21 cellular contexts compared by ENCODE assay signal in genomic region chr4:3115637-3116300, GRCh38. TPM values are rescaled to one million over a fixed set of nuclear protein-coding genes. Genes with fewer than 3 reads are reported as not detected.
DNase-seq lines count a peak whose midpoint lies in the region; ATAC-seq and TF ChIP-seq lines count a peak whose summit lies in the region.
"Had no signal": no experiment of that assay in that cellular context is flagged by ENCODE, and none has a peak within 500 bp of the region (broad histone marks: within the 10 kb centered on the region; RNA-seq: fewer than 3 reads in every experiment).

No MANE protein-coding gene starts in this region.

- ATAC-seq in GM18868 (IDR thresholded peaks at IDR 0.05; ENCODE audit: unreplicated experiment) = no peak

- peak; percentile 51 for DNase-seq in SKM-1 treated with dmso at 0.1 percent for 144 hours (lab: John Stamatoyannopoulos, UW; ENCODE audit: unreplicated experiment)
- no peak for DNase-seq in SKM-1 (lab: John Stamatoyannopoulos, UW; ENCODE audit: unreplicated experiment)
- DNase-seq in RKO (ENCODE audit: low spot score) = peak; percentile 38
- peak; percentile 64 to 73 for DNase-seq in foreskin fibroblast
- no peak for DNase-seq in inferior parietal cortex (ENCODE audit: extremely low spot score)
- no peak for DNase-seq in dedifferentiated amniotic fluid mesenchymal stem cell (ENCODE audit: extremely low spot score)
- DNase-seq: activated CD8-positive, alpha-beta memory T cell treated with anti-CD3 and anti-CD28 coated beads for 24 hours; activated effector memory CD4-positive, alpha-beta T cell treated with Interleukin-2 at 50 U/mL for 16 hours; CD8-positive, alpha-beta memory T cell; GOT3; NCI-H1436; NCI-H446; OCI-M1 had no signal

- H3K4me1 ChIP-seq in skeletal muscle tissue (ENCODE audit: control insufficient read depth in 3 of 3, insufficient read depth in 3 of 3, low read length in 3 of 3) = peaks cover 26 to 44% (median 43%) of the 10 kb centered on the region in 3 donors

- H3K27ac ChIP-seq in skeletal muscle tissue (ENCODE audit: low read depth, low read length) = peak overlapping the region; percentile 80
- H3K27ac ChIP-seq: KMS-11 had no signal

- H3K4me3 ChIP-seq in foreskin fibroblast (ENCODE audit: low read depth in 1 of 2, low read length in 2 of 2) (no peak overlapping the region), skeletal muscle tissue (ENCODE audit: low read length in 3 of 3) (no peak overlapping the region)

- peak overlapping the region in 1 of 3 donors; percentile 18 for H3K9ac ChIP-seq in skeletal muscle tissue (ENCODE audit: low read depth in 1 of 3, low read length in 3 of 3)
- H3K9ac ChIP-seq: KMS-11 had no signal

- no peaks in the 10 kb centered on the region for H3K27me3 ChIP-seq in skeletal muscle tissue (ENCODE audit: control insufficient read depth in 3 of 3, insufficient read depth in 3 of 3, low read length in 3 of 3)

- no peak for TF ChIP-seq CTCF in foreskin fibroblast (IDR thresholded peaks at IDR 0.05; ENCODE audit: low read depth, low read length)

- no peaks in the 10 kb centered on the region for H3K9me3 ChIP-seq in skeletal muscle tissue (ENCODE audit: control insufficient read depth in 3 of 3, low read length in 3 of 3)

- H3K36me3 ChIP-seq in skeletal muscle tissue (ENCODE audit: control insufficient read depth in 3 of 3, insufficient read depth in 3 of 3, low read length in 3 of 3) = peaks cover 17 to 32% (median 21%) of the 10 kb centered on the region in 3 donors

RNA-seq across cellular contexts. Expression of gene HTT, which starts 41.3 kb away (rescaled TPM):
- total RNA-seq in skeletal muscle tissue = 43.8 TPM

RNA-seq across cellular contexts. Expression of gene HTT-AS, which starts 41.4 kb away (rescaled TPM):
- total RNA-seq in skeletal muscle tissue = not detected
- total RNA-seq: A673; CD8-positive, alpha-beta memory T cell; glomerular endothelial cell; mesenteric fat pad; renal cortical epithelial cell; subcutaneous adipose tissue had no signal

Comparison
In these comparisons a context has a peak if more than half of its experiments do, and no peak if none do; other contexts are left out.
1. DNase-seq: peak in SKM-1 treated with dmso at 0.1 percent for 144 hours (single experiment), RKO (single experiment) and foreskin fibroblast (2 of 2); none in SKM-1 (single experiment), inferior parietal cortex (single experiment) and dedifferentiated amniotic fluid mesenchymal stem cell (single experiment).